In genomic region chr2:106138904-106139574, GRCh38 we compare ENCODE assay signal across 12 cellular contexts. TPM values are rescaled to one million over a fixed set of nuclear protein-coding genes. Genes with fewer than 3 reads are reported as not detected.
DNase-seq lines count a peak whose midpoint lies in the region; ATAC-seq and TF ChIP-seq lines count a peak whose summit lies in the region.
"Had no signal": no experiment of that assay in that cellular context is flagged by ENCODE, and none has a peak within 500 bp of the region (broad histone marks: within the 10 kb centered on the region; RNA-seq: fewer than 3 reads in every experiment).

No MANE protein-coding gene starts in this region.

- peaks cover 0 to 4% (median 0%) of the 10 kb centered on the region in 4 donors for H3K36me3 ChIP-seq in liver (ENCODE audit: control insufficient read depth in 4 of 4, insufficient read depth in 3 of 4, low read depth in 1 of 4, low read length in 3 of 4)
- peaks cover 0 to 43% (median 0%) of the 10 kb centered on the region in 6 donors for H3K36me3 ChIP-seq in spleen

- H3K4me1 Mint-ChIP-seq in activated CD8-positive, alpha-beta T cell treated with anti-CD3 and anti-CD28 coated beads for 36 hours (ENCODE audit: low read depth) = peaks cover 54% of the 10 kb centered on the region

- H3K4me1 ChIP-seq in liver (ENCODE audit: control insufficient read depth in 4 of 4, insufficient read depth in 4 of 4, low read length in 3 of 4) = peaks cover 3 to 13% (median 8%) of the 10 kb centered on the region in 4 donors
- H3K4me1 ChIP-seq in spleen = peaks cover 0 to 49% (median 14%) of the 10 kb centered on the region in 6 donors

- peak overlapping the region; percentile 90 for H3K27ac Mint-ChIP-seq in activated CD8-positive, alpha-beta T cell treated with anti-CD3 and anti-CD28 coated beads for 36 hours

- TF ChIP-seq POLR2A in spleen (IDR thresholded peaks at IDR 0.05) = no peak

- H3K9me3 Mint-ChIP-seq in activated CD8-positive, alpha-beta T cell treated with anti-CD3 and anti-CD28 coated beads for 36 hours = no peaks in the 10 kb centered on the region

- no peak overlapping the region for H3K4me3 ChIP-seq in liver (ENCODE audit: low read depth in 1 of 3, low read length in 3 of 3)
- H3K4me3 ChIP-seq in spleen = no peak overlapping the region

- peak; percentile 33 for DNase-seq in activated CD8-positive, alpha-beta T cell treated with anti-CD3 and anti-CD28 coated beads for 36 hours
- no peak for DNase-seq in spleen
- no peak for DNase-seq in NK-92 (lab: John Stamatoyannopoulos, UW; ENCODE audit: unreplicated experiment)
- no peak for DNase-seq in SHP77 (lab: John Stamatoyannopoulos, UW)
- DNase-seq: activated CD4-positive, alpha-beta T cell treated with anti-CD3 and anti-CD28 coated beads, Interleukin-2, amount 50 U/mL, for 48 hours; cerebellar nuclear complex; DMS 273 treated with DMSO at 0.1 percent for 48 hours; NCI-H2171 had no signal

- H3K27me3 ChIP-seq in liver (ENCODE audit: control insufficient read depth in 4 of 4, insufficient read depth in 4 of 4, low read length in 3 of 4) = no peaks in the 10 kb centered on the region
- H3K27me3 ChIP-seq in spleen (replicated peaks in 1 of 7) = no peaks in the 10 kb centered on the region

- CTCF ChIA-PET in activated CD8-positive, alpha-beta T cell treated with anti-CD3 and anti-CD28 coated beads for 36 hours (lab: Charles Lee) = interaction anchor here (1.3 to 1.8 kb wide), 5 partner anchors 9 to 54 kb away, joined by 3 to 7 read pairs (median 4); no protein-coding TSS in a partner anchor

- ATAC-seq in HG02610 (IDR thresholded peaks at IDR 0.05; ENCODE audit: unreplicated experiment) (peak; percentile 28), HG03097 (IDR thresholded peaks at IDR 0.05; ENCODE audit: low FRiP score, unreplicated experiment) (no peak), HG02981 (IDR thresholded peaks at IDR 0.05; ENCODE audit: unreplicated experiment) (no peak)
- no peak for ATAC-seq in activated CD8-positive, alpha-beta T cell treated with anti-CD3 and anti-CD28 coated beads for 36 hours

- intact Hi-C loops in activated CD8-positive, alpha-beta T cell treated with anti-CD3 and anti-CD28 coated beads for 36 hours (cut with micrococcal nuclease) = no loop called here
- intact Hi-C loops in spleen (cut with DNase I; ENCODE audit: low total_unique reads) = no loop called here

- H3K4me3 Mint-ChIP-seq in activated CD8-positive, alpha-beta T cell treated with anti-CD3 and anti-CD28 coated beads for 36 hours = peak overlapping the region; percentile 70

- peaks cover 48% of the 10 kb centered on the region for H3K36me3 Mint-ChIP-seq in activated CD8-positive, alpha-beta T cell treated with anti-CD3 and anti-CD28 coated beads for 36 hours (ENCODE audit: low read depth)

- no peaks in the 10 kb centered on the region for H3K27me3 Mint-ChIP-seq in activated CD8-positive, alpha-beta T cell treated with anti-CD3 and anti-CD28 coated beads for 36 hours

- H3K9me3 ChIP-seq in liver (ENCODE audit: control insufficient read depth in 4 of 4, low read length in 3 of 4) (no peaks in the 10 kb centered on the region), spleen (no peaks in the 10 kb centered on the region)

- TF ChIP-seq RAD21 in liver (IDR thresholded peaks at IDR 0.05) = no peak

- no peak for TF ChIP-seq CTCF in activated CD8-positive, alpha-beta T cell treated with anti-CD3 and anti-CD28 coated beads for 36 hours (IDR thresholded peaks at IDR 0.05)
- TF ChIP-seq CTCF in liver (IDR thresholded peaks at IDR 0.05; ENCODE audit: low read depth, low read length, missing input control) (no peak), spleen (IDR thresholded peaks at IDR 0.05 in 8 of 11, conservative IDR thresholded peaks at IDR 0.05 in 3 of 11) (no peak)

- WGBS in liver = 46% methylated on average over 9 of the region's 9 CpGs
- WGBS in spleen, 5 donors = 49 to 62% (median 55%) methylated on average over 9 of the region's 9 CpGs

- no peak overlapping the region for H3K9ac ChIP-seq in liver (ENCODE audit: low read depth in 1 of 2, low read length in 2 of 2)

- POLR2A ChIA-PET in activated CD8-positive, alpha-beta T cell treated with anti-CD3 and anti-CD28 coated beads for 36 hours (lab: Charles Lee) = interaction anchor here (3.0 kb wide), 1 partner anchor 21 kb away, joined by 13 read pairs; no protein-coding TSS in a partner anchor

- H3K27ac ChIP-seq in liver (ENCODE audit: low read depth in 1 of 2, low read length in 2 of 2) (peak overlapping the region in 1 of 2 donors; percentile 29), spleen (peak overlapping the region in 6 of 8 donors; percentile 34 to 67 (median 53))

TF ChIP-seq in liver, 16 proteins besides CTCF, POLR2A, EP300 and RAD21:
- TF ChIP-seq JUND (IDR thresholded peaks at IDR 0.05) = no peak
- no peak for TF ChIP-seq ZBTB33 (IDR thresholded peaks at IDR 0.05)
- peak; percentile 47 to 59 for TF ChIP-seq RXRA (IDR thresholded peaks at IDR 0.05)
- TF ChIP-seq REST (IDR thresholded peaks at IDR 0.05) = no peak
- no peak for TF ChIP-seq FOXA2 (IDR thresholded peaks at IDR 0.05)
- peak; percentile 20 for TF ChIP-seq HNF4G (IDR thresholded peaks at IDR 0.05)
- TF ChIP-seq FOXA1 (IDR thresholded peaks at IDR 0.05) = no peak
- TF ChIP-seq GABPA (IDR thresholded peaks at IDR 0.05 in 1 of 2, conservative IDR thresholded peaks at IDR 0.05 in 1 of 2) = no peak
- peak; percentile 73 to 83 for TF ChIP-seq HNF4A (conservative IDR thresholded peaks at IDR 0.05)
- no peak for TF ChIP-seq ATF3 (IDR thresholded peaks at IDR 0.05)
- no peak for TF ChIP-seq TAF1 (conservative IDR thresholded peaks at IDR 0.05)
- TF ChIP-seq EGR1 (IDR thresholded peaks at IDR 0.05; ENCODE audit: low read depth in 2 of 2) = no peak
- no peak for TF ChIP-seq YY1 (IDR thresholded peaks at IDR 0.05)
- TF ChIP-seq MAX (IDR thresholded peaks at IDR 0.05) = no peak
- peak; percentile 48 for TF ChIP-seq SP1 (IDR thresholded peaks at IDR 0.05)
- no peak for TF ChIP-seq NR2F2 (IDR thresholded peaks at IDR 0.05)

RNA-seq across cellular contexts. Expression of gene UXS1, which starts 55.1 kb away (rescaled TPM):
- total RNA-seq in activated CD8-positive, alpha-beta T cell treated with anti-CD3 and anti-CD28 coated beads for 36 hours = 10 to 100 TPM; 47.4 to 47.8 TPM
- total RNA-seq in liver = 10 to 100 TPM in 1 of 2 donors, 1 to 10 TPM in 1; 9.4 to 19.9 TPM
- 10 to 100 TPM in 1 of 2 donors, 1 to 10 TPM in 1; 8.8 to 10.6 TPM for polyA plus RNA-seq in liver
- total RNA-seq in spleen = 10 to 100 TPM; 32.1 to 60.1 (median 44.3) TPM
- polyA plus RNA-seq in spleen = 10 to 100 TPM in 2 of 3 donors, 1 to 10 TPM in 1; 9.5 to 14.1 (median 13.0) TPM
